In the genomic region with DNA sequence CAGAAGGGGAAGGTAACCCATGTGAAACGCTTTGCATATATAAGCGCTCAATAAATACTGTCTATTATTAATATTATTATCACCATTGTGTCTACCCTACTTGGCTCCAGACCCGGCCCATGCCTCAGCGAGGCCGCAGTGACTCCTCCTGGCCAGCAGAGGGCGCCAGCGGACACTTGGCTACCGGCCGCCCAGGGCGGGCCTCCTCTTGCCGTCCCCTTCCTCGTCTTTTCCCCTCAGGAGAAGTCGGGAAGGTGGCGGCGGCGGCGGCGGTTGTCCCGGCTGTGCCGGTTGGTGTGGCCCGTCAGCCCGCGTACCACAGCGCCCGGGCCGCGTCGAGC, we compare ENCODE assay signal across 8 cellular contexts. TPM values are rescaled to one million over a fixed set of nuclear protein-coding genes. Genes with fewer than 3 reads are reported as not detected.
DNase-seq lines count a peak whose midpoint lies in the region; ATAC-seq and TF ChIP-seq lines count a peak whose summit lies in the region.

A gene with protein sequence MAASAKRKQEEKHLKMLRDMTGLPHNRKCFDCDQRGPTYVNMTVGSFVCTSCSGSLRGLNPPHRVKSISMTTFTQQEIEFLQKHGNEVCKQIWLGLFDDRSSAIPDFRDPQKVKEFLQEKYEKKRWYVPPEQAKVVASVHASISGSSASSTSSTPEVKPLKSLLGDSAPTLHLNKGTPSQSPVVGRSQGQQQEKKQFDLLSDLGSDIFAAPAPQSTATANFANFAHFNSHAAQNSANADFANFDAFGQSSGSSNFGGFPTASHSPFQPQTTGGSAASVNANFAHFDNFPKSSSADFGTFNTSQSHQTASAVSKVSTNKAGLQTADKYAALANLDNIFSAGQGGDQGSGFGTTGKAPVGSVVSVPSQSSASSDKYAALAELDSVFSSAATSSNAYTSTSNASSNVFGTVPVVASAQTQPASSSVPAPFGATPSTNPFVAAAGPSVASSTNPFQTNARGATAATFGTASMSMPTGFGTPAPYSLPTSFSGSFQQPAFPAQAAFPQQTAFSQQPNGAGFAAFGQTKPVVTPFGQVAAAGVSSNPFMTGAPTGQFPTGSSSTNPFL (plus strand): TSS at position 233 of the 341 bp plus-strand sequence. CDS start 266 bp downstream, outside the sequence.

- H4K5ac ChIP-seq in IMR-90 (ENCODE audit: low read depth, low read length), result no peak within 1 kb of the TSS

- H3K36me3 ChIP-seq in DND-41 (ENCODE audit: insufficient read depth, low read length) (no peaks in the 10 kb centered on the region), IMR-90 (ENCODE audit: control insufficient read depth, insufficient read depth, low read length) (no peaks in the 10 kb centered on the region), fibroblast of lung (ENCODE audit: control insufficient read depth, insufficient read depth, low read length) (no peaks in the 10 kb centered on the region)

- H3K4me1 ChIP-seq in DND-41 (ENCODE audit: insufficient read depth, low read length) (peaks cover 25% of the 10 kb centered on the region), IMR-90 (ENCODE audit: control insufficient read depth, insufficient read depth, low read length) (peaks cover 5% of the 10 kb centered on the region), fibroblast of lung (ENCODE audit: control insufficient read depth, extremely low read depth, insufficient read depth, low read length) (no peaks in the 10 kb centered on the region)

- H3K27me3 ChIP-seq in DND-41 (ENCODE audit: insufficient read depth, low read length, poor library complexity) (no peaks in the 10 kb centered on the region), IMR-90 (ENCODE audit: control insufficient read depth, insufficient read depth, low read length) (no peaks in the 10 kb centered on the region), fibroblast of lung (ENCODE audit: control insufficient read depth, insufficient read depth, low read length) (no peaks in the 10 kb centered on the region)

- H3K4me3 ChIP-seq in DND-41 (ENCODE audit: low read depth in 1 of 2, low read length in 2 of 2), result peak within 1 kb of the TSS; percentile 95 to 99
- H3K4me3 ChIP-seq in IMR-90 (ENCODE audit: insufficient read depth, low read depth, low read length), result peak within 1 kb of the TSS; percentile 99
- peak within 1 kb of the TSS; percentile 40 to 81 (median 67) for H3K4me3 ChIP-seq in fibroblast of lung (replicated peaks in 1 of 4; ENCODE audit: control extremely low read depth in 1 of 4, insufficient read depth in 1 of 4, low read depth in 3 of 4, low read length in 4 of 4)

- H3K18ac ChIP-seq in IMR-90 (ENCODE audit: low read depth, low read length), result peak within 1 kb of the TSS; percentile 70; the same call in 1 of the 2 replicates

- H3K4me3 Mint-ChIP-seq in activated T-helper 1 cell treated with anti-CD3 and anti-CD28 coated beads, Interleukin-12 subunit alpha, Interleukin-12 subunit beta, Interleukin-2, Interleukin-4 antibody, amounts not matched to agents 30 ng/mL and 10 ng/mL and 1 ng/mL, durations not matched to agents 14 hours and 24 hours and 36 hours, result peak within 1 kb of the TSS; percentile 88
- peak within 1 kb of the TSS; percentile 83 to 94 (median 91) for H3K4me3 Mint-ChIP-seq in naive thymus-derived CD8-positive, alpha-beta T cell

- no peaks in the 10 kb centered on the region for H3K9me3 Mint-ChIP-seq in activated T-helper 1 cell treated with anti-CD3 and anti-CD28 coated beads, Interleukin-12 subunit alpha, Interleukin-12 subunit beta, Interleukin-2, Interleukin-4 antibody, amounts not matched to agents 30 ng/mL and 10 ng/mL and 1 ng/mL, durations not matched to agents 14 hours and 24 hours and 36 hours
- no peaks in the 10 kb centered on the region for H3K9me3 Mint-ChIP-seq in naive thymus-derived CD8-positive, alpha-beta T cell

- H3K79me1 ChIP-seq in IMR-90 (ENCODE audit: low read depth in 1 of 2, low read length in 2 of 2), result peaks cover 0 to 11% of the 10 kb centered on the region in 2 experiments; a peak in 2 of 4 replicates

- 0 out of 2 replicates have a peak within 1 kb of the TSS, but pooled peaks have one; percentile 63 for H3K14ac ChIP-seq in IMR-90 (replicated peaks; ENCODE audit: low read depth, low read length)

- POLR2A ChIA-PET in IMR-90 (lab: Charles Lee; ENCODE audit: unreplicated experiment), result no interaction called here
- POLR2A ChIA-PET in naive thymus-derived CD8-positive, alpha-beta T cell (lab: Charles Lee), result no interaction called here

- intact Hi-C loops in IMR-90 (cut with micrococcal nuclease), result loop anchor here (1.0 to 10.0 kb wide), 6 partner anchors 40 to 413 kb away; a partner anchor contains a TSS
- intact Hi-C loops in activated T-helper 1 cell treated with anti-CD3 and anti-CD28 coated beads, Interleukin-12 subunit alpha, Interleukin-12 subunit beta, Interleukin-2, Interleukin-4 antibody, amounts not matched to agents 30 ng/mL and 10 ng/mL and 1 ng/mL, durations not matched to agents 14 hours and 24 hours and 36 hours (cut with micrococcal nuclease), result loop anchor here (1.0 to 10.0 kb wide), 8 partner anchors 8 to 817 kb away; no protein-coding TSS in a partner anchor

- no peak within 1 kb of the TSS; the same call in 1 of the 2 replicates for H2BK120ac ChIP-seq in IMR-90 (ENCODE audit: low read depth, low read length)

- peak within 1 kb of the TSS; percentile 83; the same call in 1 of the 2 replicates for H3K23ac ChIP-seq in IMR-90 (ENCODE audit: low read depth, low read length)

- peak within 1 kb of the TSS; percentile 71 for H4K91ac ChIP-seq in IMR-90 (ENCODE audit: insufficient read depth, low read depth, low read length)

- H2AK9ac ChIP-seq in IMR-90 (replicated peaks; ENCODE audit: low read depth, low read length, poor library complexity), result peak within 1 kb of the TSS; percentile 91

- H2AFZ ChIP-seq in DND-41 (ENCODE audit: low read depth, low read length) (peak within 1 kb of the TSS; percentile 77), IMR-90 (replicated peaks; ENCODE audit: low read length, poor library complexity) (peak within 1 kb of the TSS; percentile 94), fibroblast of lung (ENCODE audit: low read length) (peak within 1 kb of the TSS; percentile 38)

- H4K20me1 ChIP-seq in DND-41 (ENCODE audit: insufficient read depth, low read length), result peaks cover 39% of the 10 kb centered on the region
- peaks cover 39% of the 10 kb centered on the region for H4K20me1 ChIP-seq in IMR-90 (ENCODE audit: insufficient read depth, low read length)
- H4K20me1 ChIP-seq in fibroblast of lung (ENCODE audit: control insufficient read depth, extremely low read depth, insufficient read depth, low read length), result no peaks in the 10 kb centered on the region

- peak; percentile 58 for TF ChIP-seq RAD21 in IMR-90 (IDR thresholded peaks at IDR 0.05; ENCODE audit: low read length)

- WGBS in IMR-90 (ENCODE audit: extremely low coverage in 2 of 2, insufficient read length in 1 of 2), 2 experiments, result no CpG with 5 or more reads among the region's 28 CpGs

- peak within 1 kb of the TSS; percentile 78 for H2BK5ac ChIP-seq in IMR-90 (ENCODE audit: low read depth, low read length, poor library complexity, severe bottlenecking)

- H3K27ac Mint-ChIP-seq in activated T-helper 1 cell treated with anti-CD3 and anti-CD28 coated beads, Interleukin-12 subunit alpha, Interleukin-12 subunit beta, Interleukin-2, Interleukin-4 antibody, amounts not matched to agents 30 ng/mL and 10 ng/mL and 1 ng/mL, durations not matched to agents 14 hours and 24 hours and 36 hours, result peak within 1 kb of the TSS; percentile 86
- peak within 1 kb of the TSS; percentile 79 to 94 (median 91) for H3K27ac Mint-ChIP-seq in naive thymus-derived CD8-positive, alpha-beta T cell

- H4K8ac ChIP-seq in IMR-90 (ENCODE audit: low read depth in 2 of 2, low read length in 2 of 2), result peak within 1 kb of the TSS in 1 of 2 experiments; percentile 88; a peak in 1 of 4 replicates

- H3K56ac ChIP-seq in IMR-90 (ENCODE audit: extremely low read depth, insufficient read depth, low read length), result peak within 1 kb of the TSS; percentile 69; the same call in 1 of the 2 replicates

- H3K9me3 ChIP-seq in DND-41 (ENCODE audit: insufficient read depth, low read length, severe bottlenecking) (no peaks in the 10 kb centered on the region), IMR-90 (ENCODE audit: control insufficient read depth, insufficient read depth, low read length) (no peaks in the 10 kb centered on the region), fibroblast of lung (ENCODE audit: control insufficient read depth, insufficient read depth, low read depth, low read length) (no peaks in the 10 kb centered on the region)

- TF ChIP-seq POLR2A in IMR-90 (IDR thresholded peaks at IDR 0.05; ENCODE audit: low read depth, low read length), result peak; percentile 81

- DNase-seq in DND-41 (peak; percentile 87), IMR-90 (peak; percentile 67), RKO (ENCODE audit: low spot score) (peak; percentile 79), fibroblast of lung (ENCODE audit: low read depth in 2 of 2) (peak; percentile 64 to 73)
- DNase-seq in activated T-helper 1 cell treated with anti-CD3 and anti-CD28 coated beads, Interleukin-12 subunit alpha, Interleukin-12 subunit beta, Interleukin-2, Interleukin-4 antibody, amounts not matched to agents 30 ng/mL and 10 ng/mL and 1 ng/mL, durations not matched to agents 14 hours and 24 hours and 36 hours (ENCODE audit: low spot score), result peak; percentile 78
- peak; percentile 69 to 92 (median 82) for DNase-seq in naive thymus-derived CD8-positive, alpha-beta T cell
- peak; percentile 59 to 87 (median 74) for DNase-seq in stimulated activated naive CD4-positive, alpha-beta T cell (lab: John Stamatoyannopoulos, UW)

- H3K9ac ChIP-seq in DND-41 (ENCODE audit: low read depth, low read length), result peak within 1 kb of the TSS; percentile 78
- H3K9ac ChIP-seq in IMR-90 (ENCODE audit: low read depth, low read length), result peak within 1 kb of the TSS; percentile 88
- peak within 1 kb of the TSS; percentile 90 for H3K9ac ChIP-seq in fibroblast of lung (ENCODE audit: insufficient read depth, low read length)

- TF ChIP-seq CTCF in DND-41 (IDR thresholded peaks at IDR 0.05; ENCODE audit: borderline replicate concordance, extremely low read depth, low read length, poor library complexity, severe bottlenecking), result peak; percentile 93
- peak; percentile 97 for TF ChIP-seq CTCF in IMR-90 (conservative IDR thresholded peaks at IDR 0.05; ENCODE audit: low read depth, low read length)
- TF ChIP-seq CTCF in fibroblast of lung (conservative IDR thresholded peaks at IDR 0.05 in 1 of 2, IDR thresholded peaks at IDR 0.05 in 1 of 2; ENCODE audit: low read depth in 1 of 2, low read length in 2 of 2), result peak; percentile 93 to 97

- dilution Hi-C loops in IMR-90 (cut with HindIII; ENCODE audit: low sequenced_read_pairs, unreplicated experiment), result no loop called here

- peaks cover 9% of the 10 kb centered on the region for H3K36me3 Mint-ChIP-seq in activated T-helper 1 cell treated with anti-CD3 and anti-CD28 coated beads, Interleukin-12 subunit alpha, Interleukin-12 subunit beta, Interleukin-2, Interleukin-4 antibody, amounts not matched to agents 30 ng/mL and 10 ng/mL and 1 ng/mL, durations not matched to agents 14 hours and 24 hours and 36 hours (ENCODE audit: low read depth)
- H3K36me3 Mint-ChIP-seq in naive thymus-derived CD8-positive, alpha-beta T cell, result peaks cover 0 to 2% (median 0%) of the 10 kb centered on the region in 3 donors

- no peaks in the 10 kb centered on the region for H3K9me1 ChIP-seq in IMR-90 (ENCODE audit: insufficient read depth, low read length)

- peak within 1 kb of the TSS; percentile 76 for H3K27ac ChIP-seq in DND-41 (ENCODE audit: low read length)
- H3K27ac ChIP-seq in IMR-90 (ENCODE audit: insufficient read depth, low read length), result peak within 1 kb of the TSS; percentile 83
- peak within 1 kb of the TSS; percentile 85 for H3K27ac ChIP-seq in fibroblast of lung (ENCODE audit: insufficient read depth, low read length)

- H3K27me3 Mint-ChIP-seq in activated T-helper 1 cell treated with anti-CD3 and anti-CD28 coated beads, Interleukin-12 subunit alpha, Interleukin-12 subunit beta, Interleukin-2, Interleukin-4 antibody, amounts not matched to agents 30 ng/mL and 10 ng/mL and 1 ng/mL, durations not matched to agents 14 hours and 24 hours and 36 hours (ENCODE audit: insufficient read depth), result no peaks in the 10 kb centered on the region
- H3K27me3 Mint-ChIP-seq in naive thymus-derived CD8-positive, alpha-beta T cell, result no peaks in the 10 kb centered on the region

- no TSS peak for BruUV-seq in IMR-90 (replicated peaks; lab: Mats Ljungman, UMichigan)

- ATAC-seq in DND-41 (ENCODE audit: insufficient read depth, low read depth) (peak; percentile 85), GM21528 (IDR thresholded peaks at IDR 0.05; ENCODE audit: low FRiP score, unreplicated experiment) (peak; percentile 92), IMR-90 (ENCODE audit: low read depth) (peak; percentile 93)
- ATAC-seq in naive thymus-derived CD8-positive, alpha-beta T cell, result peak; percentile 83 to 86

- in situ Hi-C loops in IMR-90 (cut with MboI; ENCODE audit: low sequenced_read_pairs), result loop anchor here (10.0 kb wide), 1 partner anchor 293 kb away; no protein-coding TSS in a partner anchor

- H3K79me2 ChIP-seq in DND-41 (ENCODE audit: insufficient read depth, low read length) (peaks cover 50% of the 10 kb centered on the region), fibroblast of lung (ENCODE audit: control insufficient read depth, insufficient read depth, low read length) (peaks cover 47% of the 10 kb centered on the region)

- CTCF ChIA-PET in IMR-90 (lab: Yijun Ruan, JAX), result no interaction called here

- H3K4me1 Mint-ChIP-seq in activated T-helper 1 cell treated with anti-CD3 and anti-CD28 coated beads, Interleukin-12 subunit alpha, Interleukin-12 subunit beta, Interleukin-2, Interleukin-4 antibody, amounts not matched to agents 30 ng/mL and 10 ng/mL and 1 ng/mL, durations not matched to agents 14 hours and 24 hours and 36 hours (ENCODE audit: low read depth), result peaks cover 56% of the 10 kb centered on the region
- peaks cover 27 to 57% (median 54%) of the 10 kb centered on the region in 4 donors for H3K4me1 Mint-ChIP-seq in naive thymus-derived CD8-positive, alpha-beta T cell

- H3K4me2 ChIP-seq in DND-41 (ENCODE audit: insufficient read depth, low read length), result peak within 1 kb of the TSS; percentile 72
- H3K4me2 ChIP-seq in IMR-90 (ENCODE audit: low read depth, low read length), result peak within 1 kb of the TSS; percentile 99
- peak within 1 kb of the TSS; percentile 64 for H3K4me2 ChIP-seq in fibroblast of lung (ENCODE audit: extremely low read depth, insufficient read depth, low read length)

- H2BK15ac ChIP-seq in IMR-90 (ENCODE audit: low read depth, low read length), result no peak within 1 kb of the TSS

- peak within 1 kb of the TSS; percentile 80; the same call in 1 of the 2 replicates for H3K4ac ChIP-seq in IMR-90 (ENCODE audit: low read depth, low read length)

- peak within 1 kb of the TSS; percentile 0; the same call in 1 of the 2 replicates for H2BK20ac ChIP-seq in IMR-90 (ENCODE audit: low read depth, low read length)

- no peak within 1 kb of the TSS; the same call in 1 of the 2 replicates for H2AK5ac ChIP-seq in IMR-90 (ENCODE audit: low read depth, low read length)

RNA-seq across cellular contexts. Expression of the gene that starts here (rescaled TPM):
- total RNA-seq in IMR-90 (2012; rRNA removed) (93.6 and 126 TPM in 2 replicates), fibroblast of lung (31.1 and 40.0 TPM in 2 replicates)
- polyA plus RNA-seq in IMR-90 (2012; rRNA removed) (58.1 and 58.4 TPM in 2 replicates), fibroblast of lung (113 and 128 TPM in 2 replicates)
- polyA plus RNA-seq in IMR-90 (2012; cell fraction: cytosol; rRNA removed), result 32.7 and 34.9 TPM in 2 replicates
- polyA plus RNA-seq in IMR-90 (2012; cell fraction: nucleus; rRNA removed; ENCODE audit: low replicate concordance), result 42.7 and 106 TPM in 2 replicates
- total RNA-seq in activated T-helper 1 cell treated with anti-CD3 and anti-CD28 coated beads, Interleukin-12 subunit alpha, Interleukin-12 subunit beta, Interleukin-2, Interleukin-4 antibody, amounts not matched to agents 30 ng/mL and 10 ng/mL and 1 ng/mL, durations not matched to agents 14 hours and 24 hours and 36 hours, result 239 and 252 TPM in 2 replicates
- 50.6 and 56.6 TPM in 2 replicates for polyA plus RNA-seq in fibroblast of lung (2012)
- polyA minus RNA-seq in fibroblast of lung (ENCODE audit: low replicate concordance), result 167 and 206 TPM in 2 replicates
- total RNA-seq in naive thymus-derived CD8-positive, alpha-beta T cell, result 10 to 100 TPM; 52.9 to 55.0 TPM
- polyA plus RNA-seq in naive thymus-derived CD8-positive, alpha-beta T cell, result 10 to 100 TPM; 11.8 to 41.5 (median 24.6) TPM

Comparison
In these comparisons a context has a peak if more than half of its experiments do, and no peak if none do; other contexts are left out.
1. Peak in every context shown above with its lines: DNase-seq, ATAC-seq, H3K4me3 ChIP-seq and H3K27ac ChIP-seq.
2. H2AFZ ChIP-seq: peak in every context shown above with its lines; median percentile 94 in IMR-90; 77 in DND-41; 38 in fibroblast of lung.